ENCODE assay signal across 22 cellular contexts in the genomic region with DNA sequence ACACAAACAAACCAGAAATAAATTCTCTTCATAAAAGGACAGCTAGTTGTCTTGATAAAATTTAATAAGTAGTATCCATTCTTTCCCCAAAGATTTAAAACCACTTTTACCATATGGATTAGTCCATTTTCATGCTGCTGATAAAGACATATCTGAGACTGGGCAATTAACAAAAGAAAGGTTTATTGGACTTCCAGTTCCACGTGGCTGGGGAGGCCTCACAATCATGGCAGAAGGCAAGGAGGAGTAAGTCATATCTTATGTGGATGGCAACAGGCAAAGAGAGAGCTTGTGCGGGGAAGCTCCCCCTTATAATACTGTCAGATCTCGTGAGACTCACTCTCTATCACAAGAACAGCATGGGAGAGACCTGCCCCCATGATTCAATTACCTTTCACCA. TPM values are rescaled to one million over a fixed set of nuclear protein-coding genes. Genes with fewer than 3 reads are reported as not detected.
A peak's percentile ranks its signal among the peaks of the same experiment; 100 is the strongest.
DNase-seq lines count a peak whose midpoint lies in the region; ATAC-seq and TF ChIP-seq lines count a peak whose summit lies in the region.
"Had no signal": no experiment of that assay in that cellular context is flagged by ENCODE, and none has a peak within 500 bp of the region (broad histone marks: within the 10 kb centered on the region; RNA-seq: fewer than 3 reads in every experiment).

No MANE protein-coding gene starts in this region.

- H3K36me3 ChIP-seq in HEK293 (ENCODE audit: control insufficient read depth in 2 of 2, insufficient read depth in 1 of 2, low read length in 2 of 2), result no peaks in the 10 kb centered on the region
- no peaks in the 10 kb centered on the region for H3K36me3 ChIP-seq in body of pancreas (replicated peaks in 1 of 2; ENCODE audit: insufficient read depth in 1 of 2, low read depth in 2 of 2)
- no peaks in the 10 kb centered on the region for H3K36me3 ChIP-seq in lower lobe of right lung
- H3K36me3 ChIP-seq: BE2C, BLaER1 had no signal

- H3K9me3 Mint-ChIP-seq in activated T-cell treated with anti-CD3 and anti-CD28 coated beads, Interleukin-2, amount 50 U/mL, for 72 hours, result peaks cover 0 to 3% of the 10 kb centered on the region in 2 donors
- H3K9me3 Mint-ChIP-seq: CD4-positive, alpha-beta memory T cell; CD4-positive, CD25-positive, alpha-beta regulatory T cell had no signal

- H3K4me1 ChIP-seq in HEK293 (ENCODE audit: control insufficient read depth, insufficient read depth, low read length), result no peaks in the 10 kb centered on the region
- peaks cover 34% of the 10 kb centered on the region for H3K4me1 ChIP-seq in body of pancreas
- peaks cover 27% of the 10 kb centered on the region for H3K4me1 ChIP-seq in lower lobe of right lung

- POLR2A ChIA-PET in HEK293 (lab: Yijun Ruan, JAX), result no interaction called here

- H3K4me1 Mint-ChIP-seq in activated T-cell treated with anti-CD3 and anti-CD28 coated beads, Interleukin-2, amount 50 U/mL, for 72 hours (ENCODE audit: low read depth), result peaks cover 31% of the 10 kb centered on the region

- no peaks in the 10 kb centered on the region for H3K9me3 ChIP-seq in HEK293 (ENCODE audit: control insufficient read depth, insufficient read depth, low read depth, low read length)
- H3K9me3 ChIP-seq in body of pancreas, result no peaks in the 10 kb centered on the region
- no peaks in the 10 kb centered on the region for H3K9me3 ChIP-seq in lower lobe of right lung
- H3K9me3 ChIP-seq: A549, BE2C, BLaER1 had no signal

- intact Hi-C loops in body of pancreas (cut with DNase I) (no loop called here), lower lobe of right lung (cut with DNase I) (no loop called here)

- H3K27ac ChIP-seq in HEK293 (ENCODE audit: extremely low read depth, low read depth, low read length), result no peak overlapping the region
- peak overlapping the region in 3 of 4 donors; percentile 84 to 91 (median 87) for H3K27ac ChIP-seq in body of pancreas
- no peak overlapping the region for H3K27ac ChIP-seq in lower lobe of right lung
- H3K27ac ChIP-seq: 22Rv1, BLaER1 had no signal

- 53 to 57% methylated on average over 3 of the region's 3 CpGs for WGBS in body of pancreas, 2 donors

- peak overlapping the region; percentile 6 for H3K27ac Mint-ChIP-seq in activated T-cell treated with anti-CD3 and anti-CD28 coated beads, Interleukin-2, amount 50 U/mL, for 72 hours
- H3K27ac Mint-ChIP-seq: CD14-positive monocyte had no signal

- TF ChIP-seq CTCF in HEK293 (tag by site-specific recombination; IDR thresholded peaks at IDR 0.05) (no peak), body of pancreas (IDR thresholded peaks at IDR 0.05) (no peak), lower lobe of right lung (IDR thresholded peaks at IDR 0.05) (no peak)

- no peaks in the 10 kb centered on the region for H3K27me3 Mint-ChIP-seq in activated T-cell treated with anti-CD3 and anti-CD28 coated beads, Interleukin-2, amount 50 U/mL, for 72 hours (ENCODE audit: low read depth)
- H3K27me3 Mint-ChIP-seq: CD4-positive, alpha-beta memory T cell; CD4-positive, CD25-positive, alpha-beta regulatory T cell had no signal

- ATAC-seq in activated T-cell treated with anti-CD3 and anti-CD28 coated beads, Interleukin-2, amount 50 U/mL, for 72 hours (replicated peaks in 1 of 2), result no peak
- no peak for ATAC-seq in body of pancreas
- no peak for ATAC-seq in lower lobe of right lung
- ATAC-seq: GM12878 had no signal

- TF ChIP-seq POLR2A in body of pancreas (IDR thresholded peaks at IDR 0.05), result no peak

- CTCF ChIA-PET in HEK293 (lab: Yijun Ruan, JAX), result interaction anchor here (0.7 to 3.0 kb wide), 7 partner anchors 12 to 1553 kb away, joined by 3 to 15 read pairs (median 4); no protein-coding TSS in a partner anchor

- DNase-seq in activated T-cell treated with anti-CD3 and anti-CD28 coated beads, Interleukin-2, amount 50 U/mL, for 72 hours, result no peak
- no peak for DNase-seq in activated T-cell treated with anti-CD3 and anti-CD28 coated beads, Interleukin-2, amount 50 U/mL, for 48 hours
- DNase-seq in body of pancreas (no peak), lower lobe of right lung (no peak), NCI-H345 (lab: John Stamatoyannopoulos, UW) (no peak)
- DNase-seq: C1 segment of cervical spinal cord; CD4-positive, alpha-beta memory T cell; CD4-positive, CD25-positive, alpha-beta regulatory T cell; CD8-positive, alpha-beta memory T cell; DMS79; DND-41; GDM1 had no signal

- H3K36me3 Mint-ChIP-seq in activated T-cell treated with anti-CD3 and anti-CD28 coated beads, Interleukin-2, amount 50 U/mL, for 72 hours (ENCODE audit: insufficient read depth in 2 of 2), result no peaks in the 10 kb centered on the region
- H3K36me3 Mint-ChIP-seq: CD14-positive monocyte; CD4-positive, alpha-beta memory T cell; CD4-positive, CD25-positive, alpha-beta regulatory T cell; CD8-positive, alpha-beta memory T cell had no signal

- H3K27me3 ChIP-seq in body of pancreas (no peaks in the 10 kb centered on the region), lower lobe of right lung (ENCODE audit: low read depth) (no peaks in the 10 kb centered on the region)
- H3K27me3 ChIP-seq: BE2C, BLaER1 had no signal

- H3K4me3 Mint-ChIP-seq in activated T-cell treated with anti-CD3 and anti-CD28 coated beads, Interleukin-2, amount 50 U/mL, for 72 hours, result no peak overlapping the region
- H3K4me3 Mint-ChIP-seq: CD14-positive monocyte had no signal

- H3K4me3 ChIP-seq in HEK293 (ENCODE audit: low read depth, low read length) (no peak overlapping the region), body of pancreas (no peak overlapping the region), lower lobe of right lung (no peak overlapping the region)
- H3K4me3 ChIP-seq: A549, BLaER1, GM12878 had no signal

TF ChIP-seq in HEK293, 187 proteins besides CTCF, POLR2A, EP300 and RAD21:
- TF ChIP-seq ZNF645 (tag by site-specific recombination; IDR thresholded peaks at IDR 0.05) (no peak), ZNF837 (tag by site-specific recombination; IDR thresholded peaks at IDR 0.05) (no peak), ZNF335 (tag by site-specific recombination; conservative IDR thresholded peaks at IDR 0.05) (no peak), ZNF416 (tag by site-specific recombination; IDR thresholded peaks at IDR 0.05) (no peak), SETDB1 (IDR thresholded peaks at IDR 0.05; ENCODE audit: insufficient read length, low read length) (peak; percentile 90), ZNF146 (tag by site-specific recombination; IDR thresholded peaks at IDR 0.05) (no peak), ZNF404 (tag by site-specific recombination; IDR thresholded peaks at IDR 0.05) (no peak), HOXD13 (CRISPR knock-in tag; IDR thresholded peaks at IDR 0.05; ENCODE audit: borderline replicate concordance) (no peak), ZBTB20 (tag by site-specific recombination; IDR thresholded peaks at IDR 0.05) (no peak), ZFP41 (tag by site-specific recombination; IDR thresholded peaks at IDR 0.05; ENCODE audit: borderline replicate concordance) (no peak), ZSCAN5A (tag by site-specific recombination; IDR thresholded peaks at IDR 0.05) (no peak), ZNF76 (tag by site-specific recombination; IDR thresholded peaks at IDR 0.05; ENCODE audit: borderline replicate concordance, low read depth) (no peak), GLIS1 (tag by site-specific recombination; IDR thresholded peaks at IDR 0.05) (no peak), TRIM28 (IDR thresholded peaks at IDR 0.05; ENCODE audit: borderline replicate concordance, low read length) (peak; percentile 15; the same call in 1 of the 2 replicates), ZNF175 (tag by site-specific recombination; IDR thresholded peaks at IDR 0.05) (no peak), ZNF596 (tag by site-specific recombination; IDR thresholded peaks at IDR 0.05) (no peak)
TF ChIP-seq in HEK293: peak in this region for 2.

RNA-seq across cellular contexts. Expression of gene C2CD4B, which starts 38.7 kb away (rescaled TPM):
- under 1 TPM; 0.24 to 0.90 TPM for total RNA-seq in activated T-cell treated with anti-CD3 and anti-CD28 coated beads, Interleukin-2, amount 50 U/mL, for 72 hours
- total RNA-seq in body of pancreas (100 to 1,000 TPM in 1 of 2 donors, 10 to 100 TPM in 1; 75.8 to 142 TPM), lower lobe of right lung (2.6 TPM)
- total RNA-seq: A172; CD4-positive, alpha-beta memory T cell; Daoy; G401; GM12878 had no signal

RNA-seq across cellular contexts. Expression of gene C2CD4A, which starts 59.6 kb away (rescaled TPM):
- total RNA-seq in activated T-cell treated with anti-CD3 and anti-CD28 coated beads, Interleukin-2, amount 50 U/mL, for 72 hours, result 1 to 10 TPM in 1 of 2 donors, under 1 TPM in 1; 0.46 to 1.8 TPM
- total RNA-seq in body of pancreas (1 to 10 TPM; 1.6 to 2.1 TPM), lower lobe of right lung (0.18 TPM)
- total RNA-seq: Daoy, G401, GM12878 had no signal

Comparison
In these comparisons a context has a peak if more than half of its experiments do, and no peak if none do; other contexts are left out.
1. H3K27ac ChIP-seq: peak in body of pancreas (3 of 4); none in HEK293 (single experiment) and lower lobe of right lung (single experiment).
2. RNA of gene C2CD4B, which starts 38.7 kb away (total RNA-seq): 75.8 to 142 TPM in body of pancreas; 2.6 TPM in lower lobe of right lung (single experiment) and 0.24 to 0.90 TPM in activated T-cell treated with anti-CD3 and anti-CD28 coated beads, Interleukin-2, amount 50 U/mL, for 72 hours; every median in the first group is over 10 times any median in the second.